Comparison of ENCODE assay signal across 8 cellular contexts in genomic region chr12:53379389-53380103, GRCh38. TPM values are rescaled to one million over a fixed set of nuclear protein-coding genes. Genes with fewer than 3 reads are reported as not detected.
DNase-seq lines count a peak whose midpoint lies in the region; ATAC-seq and TF ChIP-seq lines count a peak whose summit lies in the region.

No MANE protein-coding gene starts in this region.

- H3K14ac ChIP-seq in mesenchymal stem cell (ENCODE audit: low read length in 2 of 2): no peak overlapping the region

- H2AFZ ChIP-seq in mesenchymal stem cell (ENCODE audit: low read depth, low read length): no peak overlapping the region

- DNase-seq in Caco-2 (peak; percentile 98 to 99), HS-5 (ENCODE audit: low read depth) (peak; percentile 100), NK-92 (lab: John Stamatoyannopoulos, UW; ENCODE audit: unreplicated experiment) (peak; percentile 99), endodermal cell (peak; percentile 100), mesenchymal stem cell (peak; percentile 100)
- DNase-seq in activated CD8-positive, alpha-beta memory T cell treated with anti-CD3 and anti-CD28 coated beads for 24 hours: peak; percentile 91
- DNase-seq in stimulated activated CD8-positive, alpha-beta memory T cell treated with anti-CD3 and anti-CD28 coated beads, Interleukin-12 subunit alpha, Interleukin-12 subunit beta, amount 100 ng/mL, for 24 hours (ENCODE audit: extremely low read depth): peak; percentile 91

- peak overlapping the region; percentile 35 to 89 for H3K18ac ChIP-seq in mesenchymal stem cell (ENCODE audit: low read depth in 1 of 2, low read length in 2 of 2)

- H3K4ac ChIP-seq in mesenchymal stem cell (ENCODE audit: low read depth in 1 of 2, low read length in 2 of 2): peak overlapping the region; percentile 82 to 94

- no peak overlapping the region for H3K4me3 Mint-ChIP-seq in Caco-2 (ENCODE audit: unreplicated experiment)
- no peak overlapping the region for H3K4me3 Mint-ChIP-seq in endodermal cell

- no peak overlapping the region for H3K23ac ChIP-seq in mesenchymal stem cell (ENCODE audit: low read length in 2 of 2)

- H3K9me3 Mint-ChIP-seq in Caco-2 (ENCODE audit: unreplicated experiment): no peaks in the 10 kb centered on the region
- no peaks in the 10 kb centered on the region for H3K9me3 Mint-ChIP-seq in endodermal cell

- peaks cover 5% of the 10 kb centered on the region; the same call in 1 of the 2 replicates for H3K36me3 ChIP-seq in Caco-2 (ENCODE audit: control insufficient read depth, insufficient read depth, low read length)
- H3K36me3 ChIP-seq in endodermal cell (ENCODE audit: control insufficient read depth, insufficient read depth, low read length): peaks cover 27% of the 10 kb centered on the region
- peaks cover 21 to 25% of the 10 kb centered on the region in 2 experiments for H3K36me3 ChIP-seq in mesenchymal stem cell (ENCODE audit: control insufficient read depth in 1 of 2, insufficient read depth in 2 of 2, low read depth in 1 of 2, low read length in 2 of 2)

- H2BK120ac ChIP-seq in mesenchymal stem cell (ENCODE audit: low read depth, low read length): peak overlapping the region; percentile 95

- H3K27me3 Mint-ChIP-seq in Caco-2 (ENCODE audit: insufficient read depth, unreplicated experiment): no peaks in the 10 kb centered on the region
- H3K27me3 Mint-ChIP-seq in endodermal cell (ENCODE audit: insufficient read depth): no peaks in the 10 kb centered on the region

- no peak overlapping the region for H2BK12ac ChIP-seq in mesenchymal stem cell (ENCODE audit: low read length in 2 of 2)

- H3K4me1 ChIP-seq in Caco-2 (peaks cover 22% of the 10 kb centered on the region), endodermal cell (ENCODE audit: control insufficient read depth, insufficient read depth, low read length) (peaks cover 14% of the 10 kb centered on the region), mesenchymal stem cell (ENCODE audit: control insufficient read depth, insufficient read depth, low read depth, low read length) (peaks cover 20% of the 10 kb centered on the region)

- H4K8ac ChIP-seq in mesenchymal stem cell (ENCODE audit: low read length): peak overlapping the region; percentile 98

- H3K79me1 ChIP-seq in mesenchymal stem cell (replicated peaks; ENCODE audit: low read length, poor library complexity, severe bottlenecking): no peaks in the 10 kb centered on the region

- TF ChIP-seq CTCF in Caco-2 (IDR thresholded peaks at IDR 0.05; ENCODE audit: insufficient read depth in 1 of 2, low read depth in 1 of 2, low read length in 1 of 2, severe bottlenecking in 1 of 2, unreplicated experiment in 1 of 2): no peak
- TF ChIP-seq CTCF in endodermal cell (conservative IDR thresholded peaks at IDR 0.05): no peak

- H3K9ac ChIP-seq in endodermal cell (ENCODE audit: extremely low read depth, low read length, poor library complexity, severe bottlenecking) (peak overlapping the region; percentile 76), mesenchymal stem cell (ENCODE audit: low read length) (peak overlapping the region; percentile 85)

- H3K4me3 ChIP-seq in Caco-2 (ENCODE audit: low read depth, low read length) (peak overlapping the region; percentile 45), endodermal cell (ENCODE audit: low read length) (peak overlapping the region; percentile 85), mesenchymal stem cell (ENCODE audit: insufficient read depth in 1 of 2, low read depth in 1 of 2, low read length in 2 of 2) (peak overlapping the region; percentile 46 to 79)

- no peak overlapping the region for H3K27ac Mint-ChIP-seq in Caco-2 (ENCODE audit: unreplicated experiment)
- no peak overlapping the region for H3K27ac Mint-ChIP-seq in endodermal cell

- peak; percentile 71 for ATAC-seq in GM21360 (IDR thresholded peaks at IDR 0.05; ENCODE audit: unreplicated experiment)

- no TSS peak for BruUV-seq in Caco-2 (replicated peaks; lab: Mats Ljungman, UMichigan)

- 0% methylated on average over 29 of the region's 29 CpGs for WGBS in endodermal cell (ENCODE audit: insufficient coverage in 1 of 2, insufficient read length in 1 of 2), 2 experiments
- WGBS in mesenchymal stem cell: under 1% methylated on average over 29 of the region's 29 CpGs

- intact Hi-C loops in Caco-2 (cut with micrococcal nuclease; ENCODE audit: unreplicated experiment): loop anchor here (1.0 to 5.0 kb wide), 3 partner anchors 55 to 157 kb away; partner anchors contain the start of gene PRR13

- peak overlapping the region; percentile 93 for H3K4me2 ChIP-seq in mesenchymal stem cell (ENCODE audit: low read length, poor library complexity, severe bottlenecking)

- CTCF ChIA-PET in Caco-2 (lab: Charles Lee): interaction anchor here (0.5 to 2.0 kb wide), 12 partner anchors 27 to 945 kb away, joined by 3 to 23 read pairs (median 5); partner anchors contain the start of genes AAAS, COPZ1 and MYG1

- H3K9me3 ChIP-seq in Caco-2 (no peaks in the 10 kb centered on the region), endodermal cell (ENCODE audit: control insufficient read depth, low read length) (no peaks in the 10 kb centered on the region), mesenchymal stem cell (ENCODE audit: control insufficient read depth, low read length) (no peaks in the 10 kb centered on the region)

- peak overlapping the region; percentile 78 for H2BK5ac ChIP-seq in mesenchymal stem cell (ENCODE audit: low read depth, low read length, poor library complexity, severe bottlenecking)

- H3K36me3 Mint-ChIP-seq in Caco-2 (ENCODE audit: insufficient read depth, unreplicated experiment) (peaks cover 41% of the 10 kb centered on the region), endodermal cell (ENCODE audit: low read depth) (peaks cover 26% of the 10 kb centered on the region)

- H4K91ac ChIP-seq in mesenchymal stem cell (ENCODE audit: low read length): peak overlapping the region; percentile 96

- H2AK5ac ChIP-seq in mesenchymal stem cell (ENCODE audit: low read length, severe bottlenecking): peak overlapping the region; percentile 69

- H3K27ac ChIP-seq in endodermal cell (ENCODE audit: low read depth, low read length) (peak overlapping the region; percentile 75), mesenchymal stem cell (ENCODE audit: low read length, poor library complexity, severe bottlenecking) (peak overlapping the region; percentile 97)

- H2BK15ac ChIP-seq in mesenchymal stem cell (ENCODE audit: low read depth, poor library complexity, severe bottlenecking): peak overlapping the region; percentile 40

- H3K4me1 Mint-ChIP-seq in Caco-2 (ENCODE audit: low read depth, unreplicated experiment) (peaks cover 9% of the 10 kb centered on the region), endodermal cell (peaks cover 35% of the 10 kb centered on the region)

- POLR2A ChIA-PET in Caco-2 (lab: Charles Lee): interaction anchor here (0.7 to 1.9 kb wide), 14 partner anchors 14 to 199 kb away, joined by 3 to 14 read pairs (median 6); partner anchors contain the start of genes AAAS, CSAD, MYG1 and PFDN5

- no peaks in the 10 kb centered on the region for H3K27me3 ChIP-seq in Caco-2 (replicated peaks; ENCODE audit: control insufficient read depth, insufficient read depth, low read length)
- no peaks in the 10 kb centered on the region for H3K27me3 ChIP-seq in endodermal cell (ENCODE audit: control insufficient read depth, insufficient read depth, low read length, poor library complexity, severe bottlenecking)
- no peaks in the 10 kb centered on the region for H3K27me3 ChIP-seq in mesenchymal stem cell (ENCODE audit: control insufficient read depth in 1 of 2, insufficient read depth in 1 of 2, low read length in 2 of 2)

RNA-seq across cellular contexts. Expression of gene SP1, which starts 0.4 kb away (rescaled TPM):
- total RNA-seq in Caco-2 (2022): 78.1 and 83.3 TPM in 2 replicates
- 10 to 100 TPM; 91.2 to 99.5 TPM for total RNA-seq in endodermal cell
- 49.6 TPM for polyA plus RNA-seq in endodermal cell (2013, experiment 1 of 2)
- 47.0 TPM for polyA plus RNA-seq in endodermal cell (2013, experiment 2 of 2)
- 29.4 TPM for polyA plus RNA-seq in mesenchymal stem cell (2013, experiment 1 of 2)
- 27.5 TPM for polyA plus RNA-seq in mesenchymal stem cell (2013, experiment 2 of 2)

RNA-seq across cellular contexts. Expression of gene SP7, which starts 43.4 kb away (rescaled TPM):
- total RNA-seq in Caco-2 (2022) (not detected in 2 replicates), endodermal cell (not detected)
- polyA plus RNA-seq in endodermal cell (2013, experiment 1 of 2): 0.25 TPM
- polyA plus RNA-seq in endodermal cell (2013, experiment 2 of 2): 0.33 TPM
- polyA plus RNA-seq in mesenchymal stem cell (2013, experiment 1 of 2): 0.01 TPM
- not detected for polyA plus RNA-seq in mesenchymal stem cell (2013, experiment 2 of 2)

RNA-seq across cellular contexts. Expression of gene AMHR2, which starts 44.1 kb away (rescaled TPM):
- total RNA-seq in Caco-2 (2022) (0.28 and 0.48 TPM in 2 replicates), endodermal cell (10 to 100 TPM; 17.1 to 23.6 TPM)
- 2.5 TPM for polyA plus RNA-seq in endodermal cell (2013, experiment 1 of 2)
- polyA plus RNA-seq in endodermal cell (2013, experiment 2 of 2): 3.4 TPM
- 0.01 TPM for polyA plus RNA-seq in mesenchymal stem cell (2013, experiment 1 of 2)
- not detected for polyA plus RNA-seq in mesenchymal stem cell (2013, experiment 2 of 2)

RNA-seq across cellular contexts. Expression of gene AAAS, which starts 58.1 kb away (rescaled TPM):
- total RNA-seq in Caco-2 (2022) (63.8 and 67.2 TPM in 2 replicates), endodermal cell (10 to 100 TPM; 69.4 to 82.4 TPM)
- polyA plus RNA-seq in endodermal cell (2013, experiment 1 of 2): 80.9 TPM
- polyA plus RNA-seq in endodermal cell (2013, experiment 2 of 2): 70.6 TPM
- 33.4 TPM for polyA plus RNA-seq in mesenchymal stem cell (2013, experiment 1 of 2)
- polyA plus RNA-seq in mesenchymal stem cell (2013, experiment 2 of 2): 32.3 TPM

Comparison
In these comparisons a context has a peak if more than half of its experiments do, and no peak if none do; other contexts are left out.
1. Peak in every context shown above with its lines: DNase-seq, ATAC-seq, H3K4me3 ChIP-seq and H3K27ac ChIP-seq.
2. RNA of gene AMHR2, which starts 44.1 kb away (total RNA-seq): 17.1 to 23.6 TPM in endodermal cell; 0.28 to 0.48 TPM in Caco-2; every median in the first group is over 10 times any median in the second.